In genomic region chr4:108425988-108426387, GRCh38 we compare ENCODE assay signal across 12 cellular contexts.
DNase-seq lines count a peak whose midpoint lies in the region; ATAC-seq, FAIRE-seq and TF ChIP-seq lines count a peak whose summit lies in the region.
"Had no signal": no experiment of that assay in that cellular context is flagged by ENCODE, and none has a peak within 500 bp of the region (broad histone marks: within the 10 kb centered on the region; RNA-seq: fewer than 3 reads in every experiment).

No MANE protein-coding gene starts in this region.

- no peaks in the 10 kb centered on the region for H3K27me3 Mint-ChIP-seq in astrocyte (ENCODE audit: low read depth, unreplicated experiment)

- peak overlapping the region; percentile 86 for H3K4me2 ChIP-seq in astrocyte (ENCODE audit: low read length)
- H3K4me2 ChIP-seq: KMS-11 had no signal

- no peaks in the 10 kb centered on the region for H3K36me3 ChIP-seq in astrocyte (ENCODE audit: insufficient read depth, low read length)

- DNase-seq in AG20443 (ENCODE audit: low spot score) (peak; percentile 25), HPDE6-E6E7 (ENCODE audit: extremely low spot score) (peak; percentile 35), astrocyte (ENCODE audit: low read depth) (peak; percentile 94), myocyte (ENCODE audit: low read depth) (peak; percentile 52), OCI-M1 (lab: John Stamatoyannopoulos, UW) (no peak)
- no peak for DNase-seq in activated effector memory CD4-positive, alpha-beta T cell treated with Interleukin-2 at 50 U/mL for 16 hours
- DNase-seq: NCI-H2081 treated with DMSO at 0.1 percent for 48 hours had no signal

- peaks cover 9% of the 10 kb centered on the region for H3K4me1 ChIP-seq in astrocyte (ENCODE audit: insufficient read depth, low read length)

- no peaks in the 10 kb centered on the region for H3K79me2 ChIP-seq in astrocyte (ENCODE audit: insufficient read depth, low read length)

- peaks cover 9% of the 10 kb centered on the region for H3K9me3 Mint-ChIP-seq in astrocyte (ENCODE audit: unreplicated experiment)

- H3K27ac Mint-ChIP-seq in astrocyte (ENCODE audit: unreplicated experiment): peak overlapping the region; percentile 93
- H3K27ac Mint-ChIP-seq: T-helper 1 cell treated with Interleukin-12 subunit alpha and Interleukin-12 subunit beta and Interleukin-4 antibody, amounts not matched to agents 30 μg/mL and 1 μg/mL, for 36 hours had no signal

- H3K36me3 Mint-ChIP-seq in astrocyte (ENCODE audit: low read depth, unreplicated experiment): no peaks in the 10 kb centered on the region

- H3K4me3 ChIP-seq in astrocyte (ENCODE audit: insufficient read depth, low read depth, low read length): peak overlapping the region; percentile 35

- H3K9ac ChIP-seq in astrocyte (ENCODE audit: low read length): peak overlapping the region; percentile 64
- H3K9ac ChIP-seq: KMS-11 had no signal

- H3K4me1 Mint-ChIP-seq in astrocyte (ENCODE audit: low read depth, unreplicated experiment): peaks cover 17% of the 10 kb centered on the region

- H3K27ac ChIP-seq in astrocyte (ENCODE audit: low read depth, low read length): peak overlapping the region; percentile 80
- H3K27ac ChIP-seq: KMS-11 had no signal

- H3K27me3 ChIP-seq in astrocyte (ENCODE audit: insufficient read depth, low read length): no peaks in the 10 kb centered on the region

- peak; percentile 97 for FAIRE-seq in astrocyte (lab: Jason Lieb, UNC)

- H2AFZ ChIP-seq in astrocyte (ENCODE audit: low read depth, low read length): peak overlapping the region; percentile 18

- ATAC-seq in GM21825 (IDR thresholded peaks at IDR 0.05; ENCODE audit: unreplicated experiment): no peak
- no peak for ATAC-seq in HG03342 (IDR thresholded peaks at IDR 0.05; ENCODE audit: unreplicated experiment)
- ATAC-seq: left lobe of liver had no signal

- no peak overlapping the region for H3K4me3 Mint-ChIP-seq in astrocyte (ENCODE audit: unreplicated experiment)
- H3K4me3 Mint-ChIP-seq: T-helper 1 cell treated with Interleukin-12 subunit alpha and Interleukin-12 subunit beta and Interleukin-4 antibody, amounts not matched to agents 30 μg/mL and 1 μg/mL, for 36 hours had no signal

- no peaks in the 10 kb centered on the region for H3K9me3 ChIP-seq in astrocyte (ENCODE audit: insufficient read depth, low read depth, low read length)

- no peak for TF ChIP-seq CTCF in astrocyte (IDR thresholded peaks at IDR 0.05; ENCODE audit: insufficient read depth, low read depth, low read length)

- no peaks in the 10 kb centered on the region for H4K20me1 ChIP-seq in astrocyte (ENCODE audit: insufficient read depth, low read length)

Comparison
In these comparisons a context has a peak if more than half of its experiments do, and no peak if none do; other contexts are left out.
1. DNase-seq: peak in AG20443 (single experiment), HPDE6-E6E7 (single experiment), astrocyte (single experiment) and myocyte (single experiment); none in OCI-M1 (single experiment) and activated effector memory CD4-positive, alpha-beta T cell treated with Interleukin-2 at 50 U/mL for 16 hours (single experiment).